Comparison of ENCODE assay signal across 23 cellular contexts in the genomic region with DNA sequence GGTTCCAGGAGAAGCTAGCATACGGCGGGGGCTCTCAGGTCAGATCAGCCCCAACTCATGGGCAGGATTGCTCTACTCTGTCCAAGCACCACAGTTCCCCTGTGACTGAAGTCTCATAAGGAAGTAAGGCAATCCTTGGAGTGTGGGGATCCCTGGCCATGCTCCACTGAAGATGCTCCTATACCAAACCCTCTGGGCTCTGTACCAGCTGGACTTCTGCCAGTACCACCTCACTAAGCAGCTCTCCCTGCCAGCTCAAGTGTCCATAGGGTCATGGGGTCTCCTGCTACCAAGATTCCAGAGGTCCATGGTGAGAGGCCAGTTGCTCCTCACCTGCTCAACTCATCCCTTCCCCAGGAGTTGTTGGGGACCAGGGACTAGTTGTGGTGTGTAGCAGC.
"Had no signal": no experiment of that assay in that cellular context is flagged by ENCODE, and none has a peak within 500 bp of the region (broad histone marks: within the 10 kb centered on the region; RNA-seq: fewer than 3 reads in every experiment).

No MANE protein-coding gene starts in this region.

- H3K9me3 ChIP-seq: lower lobe of right lung, ovary, testis, thyroid gland, transverse colon had no signal

- H3K4me1 ChIP-seq: left lung, lower lobe of right lung, spleen, stomach, testis, thyroid gland, transverse colon, upper lobe of left lung had no signal

- H3K27me3 ChIP-seq: left lung, ovary, spleen, stomach, testis, thyroid gland, transverse colon, upper lobe of left lung had no signal

- H3K36me3 Mint-ChIP-seq: natural killer cell; stimulated activated effector memory CD8-positive, alpha-beta T cell treated with anti-CD3 and anti-CD28 coated beads, Interleukin-12 subunit alpha, Interleukin-12 subunit beta, amount 100 ng/mL, for 72 hours had no signal

- H3K4me3 Mint-ChIP-seq: natural killer cell; nephron progenitor cell; stimulated activated effector memory CD8-positive, alpha-beta T cell treated with anti-CD3 and anti-CD28 coated beads, Interleukin-12 subunit alpha, Interleukin-12 subunit beta, amount 100 ng/mL, for 72 hours had no signal

- H3K4me3 ChIP-seq: left lung, lower lobe of right lung, ovary, spleen, stomach, testis, thyroid gland, transverse colon, upper lobe of left lung had no signal

- H3K4me1 Mint-ChIP-seq: natural killer cell; nephron progenitor cell; stimulated activated effector memory CD8-positive, alpha-beta T cell treated with anti-CD3 and anti-CD28 coated beads, Interleukin-12 subunit alpha, Interleukin-12 subunit beta, amount 100 ng/mL, for 72 hours had no signal

- DNase-seq: hippocampal formation; kidney glomerular epithelial cell; left colon; lower lobe of right lung; mammary epithelial cell; mesenchymal stem cell; natural killer cell; nephron progenitor cell; retina; small intestine; spleen; stimulated activated CD4-positive, alpha-beta T cell treated with anti-CD3 and anti-CD28 coated beads, Interleukin-4, amount 100 ng/mL, for 24 hours; stimulated activated naive CD8-positive, alpha-beta T cell treated with anti-CD3 and anti-CD28 coated beads, Interleukin-15, Interleukin-2, amounts not matched to agents 100 U/mL and 50 U/mL, for 24 hours; stomach; testis; thyroid gland; transverse colon; upper lobe of left lung had no signal

- H3K27ac Mint-ChIP-seq: natural killer cell; nephron progenitor cell; progenitor cell of endocrine pancreas; stimulated activated effector memory CD8-positive, alpha-beta T cell treated with anti-CD3 and anti-CD28 coated beads, Interleukin-12 subunit alpha, Interleukin-12 subunit beta, amount 100 ng/mL, for 72 hours had no signal

- H3K27me3 Mint-ChIP-seq: progenitor cell of endocrine pancreas had no signal

- ATAC-seq: left colon; left lung; natural killer cell; sciatic nerve; stimulated activated effector memory CD8-positive, alpha-beta T cell treated with anti-CD3 and anti-CD28 coated beads, Interleukin-12 subunit alpha, Interleukin-12 subunit beta, amount 100 ng/mL, for 72 hours; stimulated activated naive CD8-positive, alpha-beta T cell treated with anti-CD3 and anti-CD28 coated beads, Interleukin-15, Interleukin-2, amounts not matched to agents 100 U/mL and 50 U/mL, for 24 hours had no signal

- H3K27ac ChIP-seq: left lung, lower lobe of right lung, ovary, spleen, stomach, testis, thyroid gland, transverse colon, upper lobe of left lung had no signal

- H3K36me3 ChIP-seq: left lung, lower lobe of right lung, ovary, spleen, stomach, thyroid gland, transverse colon, upper lobe of left lung had no signal
